Comparison of ENCODE assay signal across 8 cellular contexts in genomic region chr19:19489804-19490204, GRCh38. TPM values are rescaled to one million over a fixed set of nuclear protein-coding genes. Genes with fewer than 3 reads are reported as not detected.
DNase-seq lines count a peak whose midpoint lies in the region; ATAC-seq, FAIRE-seq and TF ChIP-seq lines count a peak whose summit lies in the region.

No MANE protein-coding gene starts in this region.

- TF ChIP-seq CTCF in A549 (IDR thresholded peaks at IDR 0.05): no peak
- TF ChIP-seq CTCF in OCI-LY3 (IDR thresholded peaks at IDR 0.05; ENCODE audit: low read depth, low read length): no peak
- no peak for TF ChIP-seq CTCF in natural killer cell (IDR thresholded peaks at IDR 0.05)

- TF ChIP-seq EP300 in A549 (IDR thresholded peaks at IDR 0.05): no peak

- TF ChIP-seq RAD21 in A549 (conservative IDR thresholded peaks at IDR 0.05 in 1 of 2, IDR thresholded peaks at IDR 0.05 in 1 of 2): no peak

- peaks cover 20% of the 10 kb centered on the region; the same call in 2 of the 3 replicates for H3K4me1 ChIP-seq in A549
- H3K4me1 ChIP-seq in OCI-LY3 (ENCODE audit: low read length): peaks cover 24% of the 10 kb centered on the region
- H3K4me1 ChIP-seq in effector memory CD4-positive, alpha-beta T cell (ENCODE audit: control insufficient read depth, insufficient read depth, low read length, poor library complexity, severe bottlenecking): peaks cover 39% of the 10 kb centered on the region

- H3K79me2 ChIP-seq in OCI-LY3 (ENCODE audit: low read length): peaks cover 64% of the 10 kb centered on the region

- no peaks in the 10 kb centered on the region for H3K27me3 Mint-ChIP-seq in natural killer cell (ENCODE audit: low read depth in 2 of 2)

- no peak overlapping the region; the same call in 2 of the 3 replicates for H3K4me2 ChIP-seq in A549
- no peak overlapping the region for H3K4me2 ChIP-seq in OCI-LY3 (ENCODE audit: low read length)

- no peaks in the 10 kb centered on the region for H3K9me3 Mint-ChIP-seq in natural killer cell

- peaks cover 14% of the 10 kb centered on the region for H4K20me1 ChIP-seq in OCI-LY3 (ENCODE audit: insufficient read depth, low read length)

- H3K27ac ChIP-seq in A549: peak overlapping the region in 1 of 2 experiments; percentile 72; a peak in 3 of 6 replicates
- peak overlapping the region; percentile 9; the same call in 1 of the 2 replicates for H3K27ac ChIP-seq in OCI-LY3 (ENCODE audit: low read length)
- H3K27ac ChIP-seq in effector memory CD4-positive, alpha-beta T cell (ENCODE audit: insufficient read depth, low read length, poor library complexity, severe bottlenecking): peak overlapping the region; percentile 87

- WGBS in A549 (ENCODE audit: missing lambda C conversion rate): 76% methylated on average over 6 of the region's 9 CpGs

- no peak overlapping the region for H2AFZ ChIP-seq in OCI-LY3 (ENCODE audit: low read depth, low read length)

- no peaks in the 10 kb centered on the region for H3K9me3 ChIP-seq in A549
- no peaks in the 10 kb centered on the region for H3K9me3 ChIP-seq in OCI-LY3 (ENCODE audit: insufficient read depth, low read length)
- no peaks in the 10 kb centered on the region for H3K9me3 ChIP-seq in effector memory CD4-positive, alpha-beta T cell (ENCODE audit: control insufficient read depth, low read length)

- peaks cover 19% of the 10 kb centered on the region for H3K36me3 ChIP-seq in OCI-LY3 (replicated peaks; ENCODE audit: low read depth, low read length)
- peaks cover 25% of the 10 kb centered on the region for H3K36me3 ChIP-seq in effector memory CD4-positive, alpha-beta T cell (ENCODE audit: control insufficient read depth, insufficient read depth, low read length)

- CTCF ChIA-PET in A549 (lab: Yijun Ruan, JAX): interaction anchor here (1.0 to 4.9 kb wide), 35 partner anchors 8 to 342 kb away, joined by 3 to 53 read pairs (median 6); partner anchors contain the start of genes GATAD2A, NDUFA13 and TSSK6

- intact Hi-C loops in natural killer cell (cut with micrococcal nuclease): loop anchor here (1.0 to 5.0 kb wide), 6 partner anchors 38 to 344 kb away; partner anchors contain the start of gene GATAD2A

- no peaks in the 10 kb centered on the region for H3K36me3 Mint-ChIP-seq in natural killer cell

- no peak for FAIRE-seq in A549 (lab: Jason Lieb, UNC)

- POLR2A ChIA-PET in A549 (lab: Yijun Ruan, JAX): interaction anchor here (1.8 kb wide), 1 partner anchor 104 kb away, joined by 8 read pairs; no protein-coding TSS in a partner anchor

- H3K4me3 ChIP-seq in A549: no peak overlapping the region
- H3K4me3 ChIP-seq in OCI-LY3 (ENCODE audit: low read length): no peak overlapping the region
- H3K4me3 ChIP-seq in effector memory CD4-positive, alpha-beta T cell (ENCODE audit: insufficient read depth, low read depth, low read length, poor library complexity, severe bottlenecking): no peak overlapping the region

- H3K27ac Mint-ChIP-seq in natural killer cell: peak overlapping the region; percentile 97 to 98

- no peaks in the 10 kb centered on the region for H3K27me3 ChIP-seq in OCI-LY3 (ENCODE audit: low read depth, low read length)
- no peaks in the 10 kb centered on the region for H3K27me3 ChIP-seq in effector memory CD4-positive, alpha-beta T cell (replicated peaks; ENCODE audit: control insufficient read depth, insufficient read depth, low read length, poor library complexity, severe bottlenecking)

- TF ChIP-seq POLR2A in A549 (IDR thresholded peaks at IDR 0.05; ENCODE audit: low read length): no peak

- H3K9ac ChIP-seq in OCI-LY3 (ENCODE audit: low read length): no peak overlapping the region

- H3K4me3 Mint-ChIP-seq in natural killer cell: peak overlapping the region; percentile 85

- ATAC-seq in A549: peak; percentile 7 to 19; a peak in 3 of 6 replicates
- ATAC-seq in natural killer cell: peak in 1 of 3 donors; percentile 3
- ATAC-seq in GM18519 (IDR thresholded peaks at IDR 0.05; ENCODE audit: low FRiP score, unreplicated experiment): no peak
- ATAC-seq in HG03175 (IDR thresholded peaks at IDR 0.05; ENCODE audit: unreplicated experiment): no peak

- peaks cover 43 to 52% of the 10 kb centered on the region in 2 donors for H3K4me1 Mint-ChIP-seq in natural killer cell

- DNase-seq in A549 (ENCODE audit: low read depth in 1 of 2, low spot score in 1 of 2): no peak
- no peak for DNase-seq in effector memory CD4-positive, alpha-beta T cell
- no peak for DNase-seq in natural killer cell
- DNase-seq in NCI-H1436 (lab: John Stamatoyannopoulos, UW): no peak
- DNase-seq in mesenteric fat pad (ENCODE audit: low spot score): no peak

TF ChIP-seq in A549, 52 proteins besides CTCF, POLR2A, EP300 and RAD21:
- TF ChIP-seq RFX5 (IDR thresholded peaks at IDR 0.05): no peak

RNA-seq across cellular contexts. Expression of gene TSSK6, which starts 25.5 kb away (rescaled TPM):
- polyA plus RNA-seq in A549 (2011; rRNA removed) (1.8 and 2.1 TPM in 2 replicates), A549 (2017; fragmentation: RNase III; extraction: RNeasy Plus Mini Kit Qiagen cat#74134 plus additional on column Dnase treatment) (0.89 to 1.4 TPM (median 1.1 TPM) in 3 replicates)
- 2.2 and 3.2 TPM in 2 replicates for polyA plus RNA-seq in A549 (2012; cell fraction: cytosol; rRNA removed)
- 4.0 and 6.2 TPM in 2 replicates for polyA plus RNA-seq in A549 (2012; cell fraction: nucleus; rRNA removed)
- 0.45 and 1.5 TPM in 2 replicates for polyA minus RNA-seq in A549 (2011; rRNA and poly(A)+ RNA removed)
- total RNA-seq in natural killer cell (1 to 10 TPM; 2.2 to 2.5 (median 2.3) TPM), mesenteric fat pad (0.74 TPM)

RNA-seq across cellular contexts. Expression of gene NDUFA13, which starts 26.2 kb away (rescaled TPM):
- polyA plus RNA-seq in A549 (2011; rRNA removed) (147 and 197 TPM in 2 replicates), A549 (2017; fragmentation: RNase III; extraction: RNeasy Plus Mini Kit Qiagen cat#74134 plus additional on column Dnase treatment) (246 to 271 TPM (median 253 TPM) in 3 replicates)
- polyA plus RNA-seq in A549 (2012; cell fraction: cytosol; rRNA removed): 533 and 707 TPM in 2 replicates
- 251 and 317 TPM in 2 replicates for polyA plus RNA-seq in A549 (2012; cell fraction: nucleus; rRNA removed)
- polyA minus RNA-seq in A549 (2011; rRNA and poly(A)+ RNA removed): 53.8 and 55.4 TPM in 2 replicates
- total RNA-seq in natural killer cell (100 to 1,000 TPM; 165 to 191 (median 188) TPM), mesenteric fat pad (295 TPM)

RNA-seq across cellular contexts. Expression of gene YJEFN3, which starts 38.9 kb away (rescaled TPM):
- polyA plus RNA-seq in A549 (2011; rRNA removed): 2.3 and 3.2 TPM in 2 replicates
- 4.6 and 5.2 TPM in 2 replicates for polyA plus RNA-seq in A549 (2012; cell fraction: cytosol; rRNA removed)
- 75.3 and 89.7 TPM in 2 replicates for polyA plus RNA-seq in A549 (2012; cell fraction: nucleus; rRNA removed)
- polyA plus RNA-seq in A549 (2017; fragmentation: RNase III; extraction: RNeasy Plus Mini Kit Qiagen cat#74134 plus additional on column Dnase treatment): 7.2 to 8.4 TPM (median 7.5 TPM) in 3 replicates
- 1.3 and 1.5 TPM in 2 replicates for polyA minus RNA-seq in A549 (2011; rRNA and poly(A)+ RNA removed)
- 1 to 10 TPM; 4.0 to 6.0 (median 4.3) TPM for total RNA-seq in natural killer cell
- total RNA-seq in mesenteric fat pad: 3.1 TPM

RNA-seq across cellular contexts. Expression of gene CILP2, which starts 48.3 kb away (rescaled TPM):
- polyA plus RNA-seq in A549 (2011; rRNA removed): 0.15 and 0.17 TPM in 2 replicates
- polyA plus RNA-seq in A549 (2012; cell fraction: cytosol; rRNA removed): 0.15 and 0.22 TPM in 2 replicates
- 1.6 and 1.9 TPM in 2 replicates for polyA plus RNA-seq in A549 (2012; cell fraction: nucleus; rRNA removed)
- 0.15 to 0.17 TPM (median 0.17 TPM) in 3 replicates for polyA plus RNA-seq in A549 (2017; fragmentation: RNase III; extraction: RNeasy Plus Mini Kit Qiagen cat#74134 plus additional on column Dnase treatment)
- polyA minus RNA-seq in A549 (2011; rRNA and poly(A)+ RNA removed): 0.05 TPM in 1 of 2 replicates, not detected in the other
- under 1 TPM; 0.05 to 0.20 (median 0.11) TPM for total RNA-seq in natural killer cell
- total RNA-seq in mesenteric fat pad: 2.2 TPM

Comparison
In these comparisons a context has a peak if more than half of its experiments do, and no peak if none do; other contexts are left out.
1. ATAC-seq: peak in A549 (2 of 2); none in GM18519 (single experiment) and HG03175 (single experiment).